10 cellular contexts compared by ENCODE assay signal in genomic region chr1:84598846-84599741, GRCh38. TPM values are rescaled to one million over a fixed set of nuclear protein-coding genes. Genes with fewer than 3 reads are reported as not detected.
DNase-seq lines count a peak whose midpoint lies in the region; ATAC-seq, FAIRE-seq and TF ChIP-seq lines count a peak whose summit lies in the region.
"Had no signal": no experiment of that assay in that cellular context is flagged by ENCODE, and none has a peak within 500 bp of the region (broad histone marks: within the 10 kb centered on the region; RNA-seq: fewer than 3 reads in every experiment).

No MANE protein-coding gene starts in this region.

- no peaks in the 10 kb centered on the region for H3K79me2 ChIP-seq in PC-9 (ENCODE audit: low read depth)

- H4K20me1 ChIP-seq in PC-9 (ENCODE audit: insufficient read depth) = no peaks in the 10 kb centered on the region

- intact Hi-C loops in PC-9 (cut with micrococcal nuclease; ENCODE audit: unreplicated experiment) (no loop called here), posterior vena cava (cut with DNase I) (no loop called here)

- CTCF ChIA-PET in PC-9 (lab: Charles Lee) = no interaction called here

- ATAC-seq in GM18870 (IDR thresholded peaks at IDR 0.05; ENCODE audit: unreplicated experiment) (peak; percentile 81), HG02678 (IDR thresholded peaks at IDR 0.05; ENCODE audit: unreplicated experiment) (peak; percentile 78)

- no peak overlapping the region for H2AFZ ChIP-seq in PC-9

- peaks cover 31% of the 10 kb centered on the region for H3K4me1 ChIP-seq in PC-9 (replicated peaks; ENCODE audit: insufficient read depth)

- peak overlapping the region; percentile 33 for H3K4me2 ChIP-seq in PC-9

- no peaks in the 10 kb centered on the region for H3K36me3 ChIP-seq in PC-9 (ENCODE audit: low read depth)
- H3K36me3 ChIP-seq: neutrophil had no signal

- no peaks in the 10 kb centered on the region for H3K9me3 ChIP-seq in PC-9 (ENCODE audit: insufficient read depth, low read depth)

- H3K27ac ChIP-seq in PC-9 = peak overlapping the region; percentile 37
- H3K27ac ChIP-seq: neutrophil had no signal

- DNase-seq in PC-9 = peak in 1 of 2 experiments; percentile 74
- peak; percentile 58 for DNase-seq in glomerular endothelial cell (ENCODE audit: extremely low read depth, low read depth, low spot score)
- no peak for DNase-seq in posterior vena cava (ENCODE audit: low spot score)
- DNase-seq in D721Med (ENCODE audit: insufficient read length, low spot score) = no peak
- no peak for DNase-seq in NCI-H526 (lab: John Stamatoyannopoulos, UW)
- no peak for DNase-seq in NCI-H345 (lab: John Stamatoyannopoulos, UW)

- H3K4me3 ChIP-seq in PC-9 = no peak overlapping the region

- no peak for FAIRE-seq in D721Med (lab: Jason Lieb, UNC)
- FAIRE-seq: TTC549 had no signal

- H3F3A ChIP-seq in PC-9 (ENCODE audit: insufficient read depth, low read depth) = peaks cover 26% of the 10 kb centered on the region

- no TSS peak for BruUV-seq in PC-9 (replicated peaks; lab: Mats Ljungman, UMichigan)

- H3K9me2 ChIP-seq in PC-9 (ENCODE audit: insufficient read depth) = no peaks in the 10 kb centered on the region

- POLR2A ChIA-PET in PC-9 (lab: Charles Lee; ENCODE audit: unreplicated experiment) = no interaction called here

- TF ChIP-seq CTCF in PC-9 (conservative IDR thresholded peaks at IDR 0.05) (no peak), D721Med (IDR thresholded peaks at IDR 0.05; ENCODE audit: insufficient read depth, missing control alignments) (no peak)

- no peaks in the 10 kb centered on the region for H3K27me3 ChIP-seq in PC-9 (ENCODE audit: insufficient read depth, low read depth)
- H3K27me3 ChIP-seq: neutrophil had no signal

RNA-seq across cellular contexts. Expression of gene CTBS, which starts 24.9 kb away (rescaled TPM):
- total RNA-seq in PC-9 (2021) = 17.5 and 20.2 TPM in 2 replicates
- total RNA-seq in glomerular endothelial cell = 9.0 and 11.5 TPM in 2 replicates
- total RNA-seq in posterior vena cava = 10 to 100 TPM; 20.5 to 23.5 TPM
